12 cellular contexts compared by ENCODE assay signal in the genomic region with DNA sequence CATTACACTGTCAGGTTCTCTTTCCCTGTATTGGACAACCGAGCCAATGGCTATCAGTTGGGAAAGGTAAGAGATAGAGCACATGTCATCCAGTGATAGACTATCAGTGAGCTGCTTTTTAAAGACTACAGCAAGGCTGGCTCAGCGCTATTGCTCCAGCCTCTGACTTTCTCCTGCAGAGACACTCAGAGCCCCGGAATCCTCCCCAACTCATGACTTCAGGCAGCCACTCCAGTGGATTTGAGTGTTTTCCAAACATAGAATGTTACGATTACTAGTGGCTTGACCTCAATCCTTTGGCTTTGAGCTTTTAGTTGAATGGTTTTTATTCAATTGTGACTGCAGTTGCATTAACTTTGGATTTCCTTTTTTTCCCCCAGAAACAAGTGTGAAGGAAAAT.
"Had no signal": no experiment of that assay in that cellular context is flagged by ENCODE, and none has a peak within 500 bp of the region (broad histone marks: within the 10 kb centered on the region; RNA-seq: fewer than 3 reads in every experiment).

No MANE protein-coding gene starts in this region.

- DNase-seq: activated CD4-positive, alpha-beta T cell treated with anti-CD3 and anti-CD28 coated beads, Interleukin-2, amount 10 ng/mL, durations not matched to agents 7 days and 5 days; activated naive CD4-positive, alpha-beta T cell treated with Interleukin-2 at 50 U/mL for 16 hours; aorta; hippocampal formation; mammary epithelial cell; naive thymus-derived CD4-positive, alpha-beta T cell; uterus had no signal

- ATAC-seq: activated T-helper 17 cell treated with anti-CD3 and anti-CD28 coated beads, Interleukin-2, amount 50 U/mL, for 72 hours; left lobe of liver; naive thymus-derived CD4-positive, alpha-beta T cell; stimulated activated memory B cell treated with anti-CD40 and anti-IgM and Interleukin-4, amounts not matched to agents 10 μg/mL and 1 μg/mL and 100 μg/mL, for 72 hours had no signal

- H3K4me3 ChIP-seq: breast epithelium, tibial nerve, uterus had no signal
